13 cellular contexts compared by ENCODE assay signal in the genomic region with DNA sequence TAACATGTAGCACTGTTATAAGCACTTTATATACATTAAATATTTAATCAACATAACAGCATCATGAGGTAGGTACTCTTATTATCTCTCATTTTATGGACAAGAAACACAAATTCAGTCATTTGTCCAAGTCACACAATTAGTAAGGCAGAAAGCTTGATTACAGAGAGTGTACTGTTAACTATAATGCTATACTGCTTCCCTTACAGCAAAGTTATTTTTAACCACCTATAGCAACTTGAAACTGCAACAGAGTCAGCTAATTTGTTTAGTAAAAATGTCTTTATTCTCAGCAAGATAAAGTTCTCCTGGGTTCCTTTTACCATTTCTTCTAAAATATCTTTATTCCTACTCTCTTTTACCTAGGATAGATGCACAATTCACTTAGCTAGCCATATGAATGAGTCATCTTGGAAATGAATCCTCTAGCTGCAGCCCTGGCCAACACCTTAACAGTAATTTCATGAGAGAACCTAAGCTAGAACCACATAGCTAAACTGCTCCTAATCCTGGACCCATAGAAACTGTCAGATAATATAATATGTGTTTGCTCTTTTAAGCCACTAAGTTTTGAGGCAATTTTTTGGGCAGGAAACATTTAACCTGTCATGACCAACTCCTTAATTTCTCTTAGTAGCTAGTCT.
DNase-seq lines count a peak whose midpoint lies in the region; ATAC-seq, FAIRE-seq and TF ChIP-seq lines count a peak whose summit lies in the region.
"Had no signal": no experiment of that assay in that cellular context is flagged by ENCODE, and none has a peak within 500 bp of the region (broad histone marks: within the 10 kb centered on the region; RNA-seq: fewer than 3 reads in every experiment).

No MANE protein-coding gene starts in this region.

- no peak for TF ChIP-seq CTCF in GM10266 (IDR thresholded peaks at IDR 0.05; ENCODE audit: control insufficient read depth, insufficient read depth, low read depth, missing control alignments)
- TF ChIP-seq CTCF in endothelial cell of umbilical vein (IDR thresholded peaks at IDR 0.05; ENCODE audit: extremely low read depth in 1 of 2, insufficient read depth in 1 of 2, low read depth in 1 of 2, low read length in 2 of 2): no peak

- no peak overlapping the region for H3K9ac ChIP-seq in endothelial cell of umbilical vein (replicated peaks; ENCODE audit: extremely low read depth, insufficient read depth, low read length)

- DNase-seq in GM10266 (ENCODE audit: extremely low spot score) (peak; percentile 12), endothelial cell of umbilical vein (ENCODE audit: low read depth, low spot score) (no peak), epidermal melanocyte (ENCODE audit: insufficient read length, low spot score) (no peak), mesenteric fat pad (ENCODE audit: low spot score) (no peak), LoVo (ENCODE audit: low spot score) (no peak)
- DNase-seq: BE2C, lower lobe of right lung, MV-4-11, NCI-H82, sigmoid colon had no signal

- H3K9me1 ChIP-seq in endothelial cell of umbilical vein (replicated peaks; ENCODE audit: control insufficient read depth, extremely low read depth, insufficient read depth, low read length): no peaks in the 10 kb centered on the region

- CTCF ChIA-PET in endothelial cell of umbilical vein (lab: Charles Lee): interaction anchor here (0.8 to 3.1 kb wide), 5 partner anchors 9 to 90 kb away, joined by 3 to 17 read pairs (median 3); a partner anchor contains a TSS

- H3K4me1 ChIP-seq in endothelial cell of umbilical vein (ENCODE audit: control insufficient read depth, extremely low read depth, insufficient read depth, low read length): peaks cover 35% of the 10 kb centered on the region
- H3K4me1 ChIP-seq: BE2C, lower lobe of right lung, sigmoid colon had no signal

- H2AFZ ChIP-seq in endothelial cell of umbilical vein (ENCODE audit: low read depth, low read length): no peak overlapping the region

- dilution Hi-C loops in endothelial cell of umbilical vein (cut with MboI; ENCODE audit: extremely low pct_ligation_motif_present, low sequenced_read_pairs): no loop called here

- H3K27ac ChIP-seq in endothelial cell of umbilical vein (ENCODE audit: insufficient read depth, low read depth, low read length): no peak overlapping the region
- H3K27ac ChIP-seq: lower lobe of right lung, sigmoid colon had no signal

- no peaks in the 10 kb centered on the region for H3K79me2 ChIP-seq in endothelial cell of umbilical vein (ENCODE audit: control insufficient read depth, insufficient read depth, low read length)

- no peaks in the 10 kb centered on the region for H3K27me3 ChIP-seq in endothelial cell of umbilical vein (ENCODE audit: control insufficient read depth in 2 of 2, insufficient read depth in 2 of 2, low read length in 2 of 2)
- H3K27me3 ChIP-seq: BE2C, sigmoid colon had no signal

- peaks cover 3 to 8% of the 10 kb centered on the region in 2 experiments for H3K36me3 ChIP-seq in endothelial cell of umbilical vein (ENCODE audit: control insufficient read depth in 2 of 2, extremely low read depth in 1 of 2, insufficient read depth in 2 of 2, low read length in 2 of 2)

- no peak for TF ChIP-seq POLR2A in endothelial cell of umbilical vein (IDR thresholded peaks at IDR 0.05; ENCODE audit: low read depth, low read length)

- ATAC-seq in GM21423 (IDR thresholded peaks at IDR 0.05; ENCODE audit: unreplicated experiment) (peak; percentile 56), HG03280 (IDR thresholded peaks at IDR 0.05; ENCODE audit: unreplicated experiment) (peak; percentile 71), GM19324 (IDR thresholded peaks at IDR 0.05; ENCODE audit: low FRiP score, unreplicated experiment) (no peak)
- ATAC-seq: lower lobe of right lung had no signal

- no peaks in the 10 kb centered on the region for H4K20me1 ChIP-seq in endothelial cell of umbilical vein (replicated peaks; ENCODE audit: control insufficient read depth, extremely low read depth, insufficient read depth, low read length)

- no peaks in the 10 kb centered on the region for H3K9me3 ChIP-seq in endothelial cell of umbilical vein (replicated peaks; ENCODE audit: control insufficient read depth, insufficient read depth, low read length)
- H3K9me3 ChIP-seq: BE2C, lower lobe of right lung, sigmoid colon had no signal

- intact Hi-C loops in endothelial cell of umbilical vein (cut with micrococcal nuclease): no loop called here

- POLR2A ChIA-PET in endothelial cell of umbilical vein (lab: Charles Lee): interaction anchor here (0.9 kb wide), 1 partner anchor 90 kb away, joined by 3 read pairs; no protein-coding TSS in a partner anchor

- no TSS peak for BruUV-seq in endothelial cell of umbilical vein (replicated peaks; lab: Mats Ljungman, UMichigan)

- peak; percentile 28 for FAIRE-seq in endothelial cell of umbilical vein (lab: Jason Lieb, UNC)

- H3K4me2 ChIP-seq in endothelial cell of umbilical vein (ENCODE audit: insufficient read depth, low read length): no peak overlapping the region

- H3K4me3 ChIP-seq in endothelial cell of umbilical vein (replicated peaks in 1 of 3; ENCODE audit: insufficient read depth in 1 of 3, low read depth in 1 of 3, low read length in 3 of 3): no peak overlapping the region
- H3K4me3 ChIP-seq: lower lobe of right lung, sigmoid colon had no signal

TF ChIP-seq in endothelial cell of umbilical vein, 7 proteins besides CTCF, POLR2A, EP300 and RAD21:
- peak; percentile 73 for TF ChIP-seq FOS (IDR thresholded peaks at IDR 0.05; ENCODE audit: borderline replicate concordance, insufficient read depth, low read length)
- no peak for TF ChIP-seq GATA2 (IDR thresholded peaks at IDR 0.05; ENCODE audit: insufficient read depth, insufficient read length, low read depth, low read length)
- TF ChIP-seq JUN (IDR thresholded peaks at IDR 0.05; ENCODE audit: borderline replicate concordance, insufficient read depth, insufficient read length, low read depth): no peak
